36 cellular contexts compared by ENCODE assay signal in the genomic region with DNA sequence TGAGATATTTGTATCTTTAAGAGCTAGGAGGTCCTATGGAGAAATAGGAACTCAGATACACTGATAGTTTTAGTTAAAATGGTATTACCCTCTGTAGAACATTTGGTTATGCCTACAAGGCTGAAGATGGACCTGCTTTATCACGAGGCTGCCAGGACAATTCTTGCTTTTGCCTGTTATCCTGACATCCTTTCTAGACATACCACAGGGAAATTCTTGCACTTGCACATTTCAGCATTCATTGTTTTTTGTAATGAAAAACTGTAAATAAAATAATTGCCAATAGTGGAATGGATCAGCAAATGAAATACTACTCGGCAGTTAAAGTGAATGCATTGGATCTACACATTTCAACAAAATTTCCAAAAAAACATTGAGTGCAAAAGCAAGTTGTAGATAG. TPM values are rescaled to one million over a fixed set of nuclear protein-coding genes. Genes with fewer than 3 reads are reported as not detected.
"Had no signal": no experiment of that assay in that cellular context is flagged by ENCODE, and none has a peak within 500 bp of the region (broad histone marks: within the 10 kb centered on the region; RNA-seq: fewer than 3 reads in every experiment).

No MANE protein-coding gene starts in this region.

- H3K4me3 ChIP-seq: MG63 had no signal

- H3K27ac ChIP-seq: KMS-11 had no signal

- DNase-seq: Karpas-422, Kasumi-1, MG63, MM.1S, MV-4-11, NCI-H1048, NCI-H1092, NCI-H1092 treated with DMSO at 0.1 percent for 48 hours, NCI-H1105, NCI-H1105 treated with DMSO at 0.1 percent for 48 hours, NCI-H1417, NCI-H1417 treated with DMSO at 0.1 percent for 48 hours, NCI-H1436, NCI-H1436 treated with DMSO at 0.1 percent for 48 hours, NCI-H146, NCI-H1694, NCI-H1694 treated with DMSO at 0.1 percent for 48 hours, NCI-H187, NCI-H187 treated with DMSO at 0.1 percent for 48 hours, NCI-H1930, NCI-H2029, NCI-H2029 treated with DMSO at 0.1 percent for 48 hours, NCI-H2081, NCI-H2081 treated with DMSO at 0.1 percent for 48 hours, NCI-H2107, NCI-H2171, NCI-H2171 treated with DMSO at 0.1 percent for 48 hours, NCI-H2227 treated with DMSO at 0.1 percent for 48 hours, NCI-H226, NCI-H345, NCI-H446, NCI-H446 treated with DMSO at 0.1 percent for 48 hours, NCI-H510A, NCI-H510A treated with DMSO at 0.1 percent for 48 hours had no signal

- H3K9me3 ChIP-seq: MG63 had no signal

- H3K36me3 ChIP-seq: MG63 had no signal

- H3K27me3 ChIP-seq: MG63 had no signal

- H3K4me2 ChIP-seq: KMS-11 had no signal

- H3K9ac ChIP-seq: KMS-11 had no signal

RNA-seq across cellular contexts. Expression of gene COL28A1, which starts 9.7 kb away (rescaled TPM):
- total RNA-seq: M059J had no signal
